In genomic region chr10:5587151-5588079, GRCh38 we compare ENCODE assay signal across 21 cellular contexts.
DNase-seq lines count a peak whose midpoint lies in the region; ATAC-seq, FAIRE-seq and TF ChIP-seq lines count a peak whose summit lies in the region.
"Had no signal": no experiment of that assay in that cellular context is flagged by ENCODE, and none has a peak within 500 bp of the region (broad histone marks: within the 10 kb centered on the region; RNA-seq: fewer than 3 reads in every experiment).

No MANE protein-coding gene starts in this region.

- no peak overlapping the region for H3K4me2 ChIP-seq in H9 (ENCODE audit: insufficient read depth, insufficient read length, low read length)
- no peak overlapping the region for H3K4me2 ChIP-seq in endothelial cell of umbilical vein (ENCODE audit: insufficient read depth, low read length)

- H3K27ac Mint-ChIP-seq in H9 (peak overlapping the region in 2 of 3 experiments; percentile 3 to 41; a peak in 1 of 7 replicates), mesothelial cell of epicardium (peak overlapping the region; percentile 63)
- H3K27ac Mint-ChIP-seq in CD8-positive, alpha-beta T cell: no peak overlapping the region
- H3K27ac Mint-ChIP-seq: activated CD4-positive, alpha-beta memory T cell treated with anti-CD3 and anti-CD28 coated beads for 36 hours; activated naive CD4-positive, alpha-beta T cell treated with anti-CD3 and anti-CD28 coated beads, Interleukin-2, amount 50 U/mL, for 72 hours; naive B cell had no signal

- POLR2A ChIA-PET in endothelial cell of umbilical vein (lab: Charles Lee): no interaction called here
- POLR2A ChIA-PET in CD8-positive, alpha-beta T cell (lab: Charles Lee): no interaction called here

- no peaks in the 10 kb centered on the region for H3K23me2 ChIP-seq in H9 (ENCODE audit: insufficient read length, low read depth, low read length, poor library complexity, severe bottlenecking)

- H3K4ac ChIP-seq in H9 (ENCODE audit: low read depth, low read length): no peak overlapping the region

- H3K23ac ChIP-seq in H9 (ENCODE audit: insufficient read length, low read depth, low read length): no peak overlapping the region

- no peak overlapping the region for H4K5ac ChIP-seq in H9 (ENCODE audit: insufficient read length, low read depth, low read length)

- H4K91ac ChIP-seq in H9 (ENCODE audit: insufficient read length, low read depth, low read length): no peak overlapping the region

- H3K36me3 ChIP-seq in NT2/D1 (ENCODE audit: insufficient read depth, insufficient read length, low read length) (no peaks in the 10 kb centered on the region), endothelial cell of umbilical vein (ENCODE audit: control insufficient read depth in 2 of 2, extremely low read depth in 1 of 2, insufficient read depth in 2 of 2, low read length in 2 of 2) (no peaks in the 10 kb centered on the region), upper lobe of left lung (no peaks in the 10 kb centered on the region)
- no peaks in the 10 kb centered on the region for H3K36me3 ChIP-seq in CD8-positive, alpha-beta T cell (ENCODE audit: insufficient read depth, low read length)
- H3K36me3 ChIP-seq: left lung, WERI-Rb-1 had no signal

- DNase-seq in H9 (no peak), NT2/D1 (ENCODE audit: low read depth, low spot score) (no peak), endothelial cell of umbilical vein (ENCODE audit: low read depth, low spot score) (peak; percentile 80), mesothelial cell of epicardium (ENCODE audit: low spot score in 2 of 2, unreplicated experiment in 2 of 2) (no peak), upper lobe of left lung (no peak)
- DNase-seq in CD8-positive, alpha-beta T cell: no peak
- DNase-seq: activated CD4-positive, alpha-beta memory T cell treated with anti-CD3 and anti-CD28 coated beads for 36 hours; activated T-cell treated with anti-CD3 and anti-CD28 coated beads, Interleukin-2, amount 50 U/mL, for 1 hour; AML-193; effector memory CD4-positive, alpha-beta T cell; KG1; left lung; naive B cell; NCI-H1105; NCI-H2227 treated with DMSO at 0.1 percent for 48 hours; SHP77 treated with DMSO at 0.1 percent for 48 hours; WERI-Rb-1 had no signal

- CTCF ChIA-PET in endothelial cell of umbilical vein (lab: Charles Lee): interaction anchor here (0.6 to 1.9 kb wide), 5 partner anchors 27 to 145 kb away, joined by 3 to 5 read pairs (median 3); no protein-coding TSS in a partner anchor
- CTCF ChIA-PET in CD8-positive, alpha-beta T cell (lab: Charles Lee): no interaction called here

- no peak for ATAC-seq in CD8-positive, alpha-beta T cell
- ATAC-seq in GM19395 (IDR thresholded peaks at IDR 0.05; ENCODE audit: unreplicated experiment) (no peak), HG03442 (IDR thresholded peaks at IDR 0.05; ENCODE audit: unreplicated experiment) (no peak), upper lobe of left lung (ENCODE audit: low FRiP score in 2 of 2) (no peak)
- ATAC-seq: activated naive CD4-positive, alpha-beta T cell treated with anti-CD3 and anti-CD28 coated beads, Interleukin-2, amount 50 U/mL, for 72 hours; left lung had no signal

- H2BK12ac ChIP-seq in H9 (ENCODE audit: insufficient read length, low read depth, low read length): no peak overlapping the region

- H2BK20ac ChIP-seq in H9 (ENCODE audit: low read depth, low read length, poor library complexity, severe bottlenecking): no peak overlapping the region

- H3K79me2 ChIP-seq in H9 (ENCODE audit: insufficient read depth, low read length): no peaks in the 10 kb centered on the region
- H3K79me2 ChIP-seq in endothelial cell of umbilical vein (ENCODE audit: control insufficient read depth, insufficient read depth, low read length): no peaks in the 10 kb centered on the region

- FAIRE-seq in endothelial cell of umbilical vein (lab: Jason Lieb, UNC): peak; percentile 49
- FAIRE-seq: H54 had no signal

- H2AFZ ChIP-seq in H9 (ENCODE audit: low read length) (no peak overlapping the region), endothelial cell of umbilical vein (ENCODE audit: low read depth, low read length) (no peak overlapping the region)

- no peak overlapping the region for H3T11ph ChIP-seq in H9 (ENCODE audit: low read length)

- H3K79me1 ChIP-seq in H9 (ENCODE audit: insufficient read depth, low read depth, low read length, poor library complexity, severe bottlenecking): no peaks in the 10 kb centered on the region

- H3K56ac ChIP-seq in H9 (ENCODE audit: insufficient read length, low read depth, low read length): no peak overlapping the region

- no peak overlapping the region for H4K8ac ChIP-seq in H9 (replicated peaks; ENCODE audit: insufficient read length, low read depth, low read length)

- intact Hi-C loops in endothelial cell of umbilical vein (cut with micrococcal nuclease): no loop called here
- intact Hi-C loops in CD8-positive, alpha-beta T cell (cut with DNase I, micrococcal nuclease): no loop called here

- H3K4me1 Mint-ChIP-seq in H9 (peaks cover 58 to 76% of the 10 kb centered on the region in 2 experiments), mesothelial cell of epicardium (peaks cover 82% of the 10 kb centered on the region)
- H3K4me1 Mint-ChIP-seq in CD8-positive, alpha-beta T cell (ENCODE audit: low read depth): peaks cover 3% of the 10 kb centered on the region

- H3K36me3 Mint-ChIP-seq in H9 (ENCODE audit: insufficient read depth in 1 of 3, low read depth in 3 of 3) (no peaks in the 10 kb centered on the region; a peak in 1 of 7 replicates), mesothelial cell of epicardium (no peaks in the 10 kb centered on the region)
- no peaks in the 10 kb centered on the region for H3K36me3 Mint-ChIP-seq in CD8-positive, alpha-beta T cell
- H3K36me3 Mint-ChIP-seq: activated CD4-positive, alpha-beta memory T cell treated with anti-CD3 and anti-CD28 coated beads for 36 hours; activated naive CD4-positive, alpha-beta T cell treated with anti-CD3 and anti-CD28 coated beads, Interleukin-2, amount 50 U/mL, for 72 hours; naive B cell had no signal

- no peak overlapping the region for H2BK120ac ChIP-seq in H9 (ENCODE audit: low read depth, low read length, poor library complexity, severe bottlenecking)

- TF ChIP-seq CTCF in H9 (conservative IDR thresholded peaks at IDR 0.05) (no peak), endothelial cell of umbilical vein (IDR thresholded peaks at IDR 0.05; ENCODE audit: extremely low read depth in 1 of 2, insufficient read depth in 1 of 2, low read depth in 1 of 2, low read length in 2 of 2) (no peak), mesothelial cell of epicardium (IDR thresholded peaks at IDR 0.05; ENCODE audit: unreplicated experiment) (no peak), upper lobe of left lung (IDR thresholded peaks at IDR 0.05) (no peak)
- TF ChIP-seq CTCF in CD8-positive, alpha-beta T cell (IDR thresholded peaks at IDR 0.05): no peak

- H2AK5ac ChIP-seq in H9 (ENCODE audit: insufficient read length, low read length): no peak overlapping the region

- no peaks in the 10 kb centered on the region for H3K9me3 ChIP-seq in H9 (ENCODE audit: control insufficient read depth, low read depth, low read length)
- no peaks in the 10 kb centered on the region for H3K9me3 ChIP-seq in NT2/D1 (ENCODE audit: insufficient read depth, low read length)
- no peaks in the 10 kb centered on the region for H3K9me3 ChIP-seq in endothelial cell of umbilical vein (replicated peaks; ENCODE audit: control insufficient read depth, insufficient read depth, low read length)
- no peaks in the 10 kb centered on the region for H3K9me3 ChIP-seq in CD8-positive, alpha-beta T cell (ENCODE audit: low read length)
- no peaks in the 10 kb centered on the region for H3K9me3 ChIP-seq in upper lobe of left lung
- H3K9me3 ChIP-seq: left lung had no signal

- no CpG with 5 or more reads among the region's 25 CpGs for WGBS in H9 (ENCODE audit: extremely low coverage, insufficient read length, low lambda C conversion rate)
- WGBS in upper lobe of left lung, 2 donors: 56 to 70% methylated on average over 9 to 23 of the region's 25 CpGs

- no peak overlapping the region for H2BK5ac ChIP-seq in H9 (ENCODE audit: insufficient read length, low read length)

- no peak overlapping the region; the same call in 1 of the 2 replicates for H2BK15ac ChIP-seq in H9 (ENCODE audit: low read depth, low read length)

- no peak for TF ChIP-seq EP300 in upper lobe of left lung (IDR thresholded peaks at IDR 0.05)

- no peak overlapping the region for H3K18ac ChIP-seq in H9 (ENCODE audit: insufficient read length, low read depth, low read length)

- dilution Hi-C loops in endothelial cell of umbilical vein (cut with MboI; ENCODE audit: extremely low pct_ligation_motif_present, low sequenced_read_pairs): no loop called here

- H3K27me3 ChIP-seq in H9 (ENCODE audit: insufficient read depth, low read length) (no peaks in the 10 kb centered on the region), NT2/D1 (ENCODE audit: insufficient read depth, insufficient read length) (no peaks in the 10 kb centered on the region), endothelial cell of umbilical vein (ENCODE audit: control insufficient read depth in 2 of 2, insufficient read depth in 2 of 2, low read length in 2 of 2) (no peaks in the 10 kb centered on the region), upper lobe of left lung (no peaks in the 10 kb centered on the region)
- H3K27me3 ChIP-seq in CD8-positive, alpha-beta T cell (ENCODE audit: insufficient read depth, low read length): no peaks in the 10 kb centered on the region
- H3K27me3 ChIP-seq: left lung had no signal

- TF ChIP-seq POLR2A in endothelial cell of umbilical vein (IDR thresholded peaks at IDR 0.05; ENCODE audit: low read depth, low read length): no peak
- no peak for TF ChIP-seq POLR2A in upper lobe of left lung (IDR thresholded peaks at IDR 0.05)

- H3K27ac ChIP-seq in H9 (ENCODE audit: insufficient read length, low read depth, low read length): no peak overlapping the region
- H3K27ac ChIP-seq in endothelial cell of umbilical vein (ENCODE audit: insufficient read depth, low read depth, low read length): no peak overlapping the region
- no peak overlapping the region for H3K27ac ChIP-seq in CD8-positive, alpha-beta T cell (ENCODE audit: low read depth, low read length)
- H3K27ac ChIP-seq in upper lobe of left lung: no peak overlapping the region
- H3K27ac ChIP-seq: left lung, WERI-Rb-1 had no signal

- H3K4me3 ChIP-seq in NT2/D1 (ENCODE audit: insufficient read length, low read depth) (no peak overlapping the region), endothelial cell of umbilical vein (replicated peaks in 1 of 3; ENCODE audit: insufficient read depth in 1 of 3, low read depth in 1 of 3, low read length in 3 of 3) (no peak overlapping the region), upper lobe of left lung (no peak overlapping the region)
- no peak overlapping the region for H3K4me3 ChIP-seq in CD8-positive, alpha-beta T cell (ENCODE audit: low read depth, low read length)
- H3K4me3 ChIP-seq: left lung had no signal

- H3K27me3 Mint-ChIP-seq in H9 (ENCODE audit: low read depth) (peaks cover 6% of the 10 kb centered on the region), mesothelial cell of epicardium (ENCODE audit: low read depth) (no peaks in the 10 kb centered on the region)
- H3K27me3 Mint-ChIP-seq in CD8-positive, alpha-beta T cell (ENCODE audit: low read depth): peaks cover 13% of the 10 kb centered on the region

- BruUV-seq in endothelial cell of umbilical vein (replicated peaks; lab: Mats Ljungman, UMichigan): no TSS peak

- H3K14ac ChIP-seq in H9 (ENCODE audit: insufficient read depth, low read length): no peak overlapping the region

- no peaks in the 10 kb centered on the region for H3K9me1 ChIP-seq in endothelial cell of umbilical vein (replicated peaks; ENCODE audit: control insufficient read depth, extremely low read depth, insufficient read depth, low read length)

- H3K9ac ChIP-seq in H9 (ENCODE audit: extremely low read depth, insufficient read length, low read length) (no peak overlapping the region), NT2/D1 (ENCODE audit: insufficient read length, low read depth) (peak overlapping the region; percentile 36), endothelial cell of umbilical vein (replicated peaks; ENCODE audit: extremely low read depth, insufficient read depth, low read length) (no peak overlapping the region)

- H3K4me3 Mint-ChIP-seq in H9 (no peak overlapping the region), mesothelial cell of epicardium (no peak overlapping the region)
- no peak overlapping the region for H3K4me3 Mint-ChIP-seq in CD8-positive, alpha-beta T cell
- H3K4me3 Mint-ChIP-seq: activated CD4-positive, alpha-beta memory T cell treated with anti-CD3 and anti-CD28 coated beads for 36 hours had no signal

- H3K9me3 Mint-ChIP-seq in H9 (no peaks in the 10 kb centered on the region; a peak in 2 of 5 replicates), mesothelial cell of epicardium (no peaks in the 10 kb centered on the region)
- no peaks in the 10 kb centered on the region for H3K9me3 Mint-ChIP-seq in CD8-positive, alpha-beta T cell
- H3K9me3 Mint-ChIP-seq: activated CD4-positive, alpha-beta memory T cell treated with anti-CD3 and anti-CD28 coated beads for 36 hours; activated naive CD4-positive, alpha-beta T cell treated with anti-CD3 and anti-CD28 coated beads, Interleukin-2, amount 50 U/mL, for 72 hours; naive B cell had no signal

- H4K20me1 ChIP-seq in H9 (ENCODE audit: control insufficient read depth, insufficient read depth, insufficient read length) (no peaks in the 10 kb centered on the region), endothelial cell of umbilical vein (replicated peaks; ENCODE audit: control insufficient read depth, extremely low read depth, insufficient read depth, low read length) (no peaks in the 10 kb centered on the region)

- H3K4me1 ChIP-seq in H9 (ENCODE audit: insufficient read depth, low read length) (peaks cover 6% of the 10 kb centered on the region; the same call in 1 of the 2 replicates), NT2/D1 (ENCODE audit: insufficient read depth, insufficient read length) (peaks cover 31% of the 10 kb centered on the region), endothelial cell of umbilical vein (ENCODE audit: control insufficient read depth, extremely low read depth, insufficient read depth, low read length) (peaks cover 12% of the 10 kb centered on the region), upper lobe of left lung (peaks cover 5 to 34% (median 20%) of the 10 kb centered on the region in 4 donors)
- H3K4me1 ChIP-seq in CD8-positive, alpha-beta T cell (ENCODE audit: insufficient read depth, low read length): no peaks in the 10 kb centered on the region
